In genomic region chr16:27314986-27315332, GRCh38 we compare ENCODE assay signal across 9 cellular contexts. TPM values are rescaled to one million over a fixed set of nuclear protein-coding genes. Genes with fewer than 3 reads are reported as not detected.
A peak's percentile ranks its signal among the peaks of the same experiment; 100 is the strongest.
DNase-seq lines count a peak whose midpoint lies in the region; ATAC-seq and TF ChIP-seq lines count a peak whose summit lies in the region.
"Had no signal": no experiment of that assay in that cellular context is flagged by ENCODE, and none has a peak within 500 bp of the region (broad histone marks: within the 10 kb centered on the region; RNA-seq: fewer than 3 reads in every experiment).

No MANE protein-coding gene starts in this region.

- peaks cover 19% of the 10 kb centered on the region for H3K79me1 ChIP-seq in mesendoderm (ENCODE audit: low read length)

- peak overlapping the region; percentile 97 to 99 for H3K4me3 Mint-ChIP-seq in activated T-cell treated with anti-CD3 and anti-CD28 coated beads, Interleukin-2, amount 50 U/mL, for 72 hours
- H3K4me3 Mint-ChIP-seq in MCF 10A (ENCODE audit: unreplicated experiment): peak overlapping the region; percentile 81

- H3K27me3 ChIP-seq in mesendoderm (ENCODE audit: insufficient read depth, low read length, poor library complexity) (no peaks in the 10 kb centered on the region), tibial nerve (peaks cover 0 to 7% of the 10 kb centered on the region in 2 donors)

- H3K56ac ChIP-seq in mesendoderm (ENCODE audit: low read length): peak overlapping the region; percentile 67

- TF ChIP-seq EP300 in tibial nerve (IDR thresholded peaks at IDR 0.05): no peak

- CTCF ChIA-PET in MCF 10A (lab: Yijun Ruan, JAX): interaction anchor here (5.9 kb wide), 1 partner anchor 52 kb away, joined by 36 read pairs; no protein-coding TSS in a partner anchor

- H3K4me1 ChIP-seq in mesendoderm (ENCODE audit: control insufficient read depth, low read depth, low read length) (peaks cover 6% of the 10 kb centered on the region), tibial nerve (peaks cover 0 to 53% (median 14%) of the 10 kb centered on the region in 4 donors)

- peak overlapping the region; percentile 99 for H3K27ac Mint-ChIP-seq in activated T-cell treated with anti-CD3 and anti-CD28 coated beads, Interleukin-2, amount 50 U/mL, for 72 hours
- H3K27ac Mint-ChIP-seq in MCF 10A (ENCODE audit: low read depth, unreplicated experiment): peak overlapping the region; percentile 65

- H3K4me3 ChIP-seq in mesendoderm (ENCODE audit: low read length) (no peak overlapping the region), tibial nerve (peak overlapping the region in 3 of 4 donors; percentile 48 to 88 (median 86))

- no peaks in the 10 kb centered on the region for H3K9me3 ChIP-seq in tibial nerve

- H2AK5ac ChIP-seq in mesendoderm (ENCODE audit: low read length): no peak overlapping the region

- DNase-seq in activated T-cell treated with anti-CD3 and anti-CD28 coated beads, Interleukin-2, amount 50 U/mL, for 72 hours: no peak
- no peak for DNase-seq in activated T-cell treated with anti-CD3 and anti-CD28 coated beads, Interleukin-2, amount 50 U/mL, for 1 hour
- DNase-seq in MCF 10A (ENCODE audit: unreplicated experiment) (no peak), mesendoderm (no peak), tibial nerve (ENCODE audit: low spot score in 2 of 2) (no peak), epidermal melanocyte (ENCODE audit: insufficient read length, low spot score) (no peak)
- DNase-seq in stimulated activated naive CD4-positive, alpha-beta T cell treated with Interleukin-2 at 50 U/mL for 16 hours (lab: John Stamatoyannopoulos, UW): no peak

- no peak overlapping the region for H4K8ac ChIP-seq in mesendoderm (ENCODE audit: low read depth, low read length)

- H3K4me2 ChIP-seq in mesendoderm (ENCODE audit: low read length): peak overlapping the region; percentile 36

- H2BK5ac ChIP-seq in mesendoderm (ENCODE audit: low read length): no peak overlapping the region

- no peak overlapping the region for H2BK15ac ChIP-seq in mesendoderm (replicated peaks; ENCODE audit: low read depth)

- no peaks in the 10 kb centered on the region for H3K9me3 Mint-ChIP-seq in activated T-cell treated with anti-CD3 and anti-CD28 coated beads, Interleukin-2, amount 50 U/mL, for 72 hours
- H3K9me3 Mint-ChIP-seq in MCF 10A (ENCODE audit: unreplicated experiment): no peaks in the 10 kb centered on the region

- peak overlapping the region; percentile 45 for H3K9ac ChIP-seq in mesendoderm (ENCODE audit: low read length)

- H4K5ac ChIP-seq in mesendoderm (ENCODE audit: low read length): no peak overlapping the region

- BruUV-seq in MCF 10A (replicated peaks; lab: Mats Ljungman, UMichigan): no TSS peak

- H3K36me3 ChIP-seq in mesendoderm (ENCODE audit: control insufficient read depth, insufficient read depth, low read length) (no peaks in the 10 kb centered on the region), tibial nerve (no peaks in the 10 kb centered on the region)

- no peak for TF ChIP-seq CTCF in MCF 10A (IDR thresholded peaks at IDR 0.05; ENCODE audit: unreplicated experiment)
- no peak for TF ChIP-seq CTCF in tibial nerve (IDR thresholded peaks at IDR 0.05)

- ATAC-seq in activated T-cell treated with anti-CD3 and anti-CD28 coated beads, Interleukin-2, amount 50 U/mL, for 72 hours (replicated peaks in 1 of 2): no peak
- no peak for ATAC-seq in HG03045 (IDR thresholded peaks at IDR 0.05; ENCODE audit: unreplicated experiment)

- no peak overlapping the region for H3K23ac ChIP-seq in mesendoderm (ENCODE audit: low read length)

- no peaks in the 10 kb centered on the region for H3K27me3 Mint-ChIP-seq in activated T-cell treated with anti-CD3 and anti-CD28 coated beads, Interleukin-2, amount 50 U/mL, for 72 hours (ENCODE audit: low read depth)
- H3K27me3 Mint-ChIP-seq in MCF 10A (ENCODE audit: insufficient read depth, unreplicated experiment): no peaks in the 10 kb centered on the region

- POLR2A ChIA-PET in MCF 10A (lab: Yijun Ruan, JAX): interaction anchor here (0.6 to 5.0 kb wide), 8 partner anchors 14 to 117 kb away, joined by 3 to 57 read pairs (median 6); partner anchors contain the start of gene NSMCE1

- TF ChIP-seq POLR2A in tibial nerve (IDR thresholded peaks at IDR 0.05): no peak

- peaks cover 71% of the 10 kb centered on the region for H3K4me1 Mint-ChIP-seq in activated T-cell treated with anti-CD3 and anti-CD28 coated beads, Interleukin-2, amount 50 U/mL, for 72 hours (ENCODE audit: low read depth)
- peaks cover 46% of the 10 kb centered on the region for H3K4me1 Mint-ChIP-seq in MCF 10A (ENCODE audit: insufficient read depth, unreplicated experiment)

- H2BK120ac ChIP-seq in mesendoderm (ENCODE audit: low read depth, low read length): no peak overlapping the region

- WGBS in mesendoderm (ENCODE audit: extremely low coverage, insufficient coverage, low lambda C conversion rate): no CpG with 5 or more reads among the region's 2 CpGs
- 72 to 100% methylated on average over 1 to 2 of the region's 2 CpGs for WGBS in tibial nerve, 2 donors

- H3K79me2 ChIP-seq in mesendoderm (ENCODE audit: control insufficient read depth, insufficient read depth, low read length): peaks cover 28% of the 10 kb centered on the region

- no peak overlapping the region for H3K27ac ChIP-seq in mesendoderm (ENCODE audit: low read depth, low read length)
- H3K27ac ChIP-seq in tibial nerve: peak overlapping the region; percentile 15 to 96 (median 92)
- H3K27ac ChIP-seq: C4-2B had no signal

- H3K36me3 Mint-ChIP-seq in activated T-cell treated with anti-CD3 and anti-CD28 coated beads, Interleukin-2, amount 50 U/mL, for 72 hours (ENCODE audit: insufficient read depth in 2 of 2): peaks cover 37 to 42% of the 10 kb centered on the region in 2 donors
- H3K36me3 Mint-ChIP-seq in MCF 10A (ENCODE audit: insufficient read depth, unreplicated experiment): peaks cover 11% of the 10 kb centered on the region

- no peak overlapping the region for H3K4ac ChIP-seq in mesendoderm (ENCODE audit: low read depth, low read length)

- no peak overlapping the region for H3K18ac ChIP-seq in mesendoderm (ENCODE audit: low read length)

- intact Hi-C loops in MCF 10A (cut with micrococcal nuclease): loop anchor here (2.0 to 5.0 kb wide), 2 partner anchors 42 to 46 kb away; partner anchors contain the start of gene NSMCE1

RNA-seq across cellular contexts. Expression of gene IL4R, which starts 1.2 kb away (rescaled TPM):
- 100 to 1,000 TPM; 313 to 348 TPM for total RNA-seq in activated T-cell treated with anti-CD3 and anti-CD28 coated beads, Interleukin-2, amount 50 U/mL, for 72 hours
- 50.4 and 51.9 TPM in 2 replicates for total RNA-seq in MCF 10A (2022)
- 20.4 TPM for polyA plus RNA-seq in mesendoderm (2013, experiment 1 of 2)
- polyA plus RNA-seq in mesendoderm (2013, experiment 2 of 2): 19.9 TPM
- 10 to 100 TPM; 19.2 to 43.3 (median 39.3) TPM for total RNA-seq in tibial nerve

RNA-seq across cellular contexts. Expression of gene NSMCE1, which starts 46.4 kb away (rescaled TPM):
- total RNA-seq in activated T-cell treated with anti-CD3 and anti-CD28 coated beads, Interleukin-2, amount 50 U/mL, for 72 hours: 100 to 1,000 TPM; 119 to 165 TPM
- total RNA-seq in MCF 10A (2022) (106 and 119 TPM in 2 replicates), tibial nerve (10 to 100 TPM; 27.7 to 41.4 (median 31.5) TPM)
- 28.5 TPM for polyA plus RNA-seq in mesendoderm (2013, experiment 1 of 2)
- polyA plus RNA-seq in mesendoderm (2013, experiment 2 of 2): 28.2 TPM
